Comparison of ENCODE assay signal across 12 cellular contexts in the genomic region with DNA sequence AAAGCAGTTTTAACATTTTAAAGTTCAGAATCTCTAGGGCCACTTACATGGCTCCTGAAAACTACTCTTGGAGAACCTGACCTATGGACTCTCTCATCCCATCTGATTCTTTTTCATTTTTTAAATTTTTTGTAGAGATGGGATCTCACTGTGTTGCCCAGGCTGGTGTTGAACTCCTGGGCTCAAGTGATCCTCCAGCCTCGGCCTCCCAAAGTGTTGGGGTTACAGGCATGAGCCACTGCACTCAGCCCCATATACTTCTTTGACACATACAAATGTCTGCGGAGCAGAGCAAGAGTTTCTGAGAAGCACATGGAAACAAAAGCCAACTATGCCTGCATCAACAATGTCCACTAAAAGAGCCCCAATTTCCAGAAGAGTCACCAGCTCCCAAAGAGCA.
"Had no signal": no experiment of that assay in that cellular context is flagged by ENCODE, and none has a peak within 500 bp of the region (broad histone marks: within the 10 kb centered on the region; RNA-seq: fewer than 3 reads in every experiment).

No MANE protein-coding gene starts in this region.

- H3K4me3 Mint-ChIP-seq: activated CD4-positive, alpha-beta T cell treated with anti-CD3 and anti-CD28 coated beads, Interleukin-2, amount 10 ng/mL, durations not matched to agents 24 days and 14 days; neural crest cell had no signal

- H3K27me3 ChIP-seq: cardiac muscle cell, heart right ventricle, ovary had no signal

- H3K4me3 ChIP-seq: cardiac muscle cell, coronary artery, heart right ventricle, ovary had no signal

- H3K36me3 ChIP-seq: cardiac muscle cell, heart right ventricle, ovary had no signal

- DNase-seq: activated CD4-positive, alpha-beta T cell treated with anti-CD3 and anti-CD28 coated beads, Interleukin-2, amount 10 ng/mL, durations not matched to agents 24 days and 14 days; activated effector memory CD4-positive, alpha-beta T cell treated with anti-CD3 and anti-CD28 coated beads, Interleukin-2, amount 50 U/mL, for 16 hours; effector memory CD4-positive, alpha-beta T cell; heart right ventricle; ovary; stimulated activated CD4-positive, alpha-beta T cell treated with anti-CD3 and anti-CD28 coated beads, Interleukin-2, amount 100 ng/mL, for 48 hours; T1000 had no signal

- FAIRE-seq: frontal cortex had no signal

- H3K9me3 ChIP-seq: heart right ventricle, ovary had no signal

- H3K9me3 Mint-ChIP-seq: activated CD4-positive, alpha-beta T cell treated with anti-CD3 and anti-CD28 coated beads, Interleukin-2, amount 10 ng/mL, durations not matched to agents 24 days and 14 days; neural crest cell had no signal

- H3K27ac ChIP-seq: cardiac muscle cell, coronary artery, heart right ventricle, ovary, VCaP had no signal

- ATAC-seq: heart right ventricle had no signal

- H3K27ac Mint-ChIP-seq: activated CD4-positive, alpha-beta T cell treated with anti-CD3 and anti-CD28 coated beads, Interleukin-2, amount 10 ng/mL, durations not matched to agents 24 days and 14 days had no signal
